Comparison of ENCODE assay signal across 18 cellular contexts in the genomic region with DNA sequence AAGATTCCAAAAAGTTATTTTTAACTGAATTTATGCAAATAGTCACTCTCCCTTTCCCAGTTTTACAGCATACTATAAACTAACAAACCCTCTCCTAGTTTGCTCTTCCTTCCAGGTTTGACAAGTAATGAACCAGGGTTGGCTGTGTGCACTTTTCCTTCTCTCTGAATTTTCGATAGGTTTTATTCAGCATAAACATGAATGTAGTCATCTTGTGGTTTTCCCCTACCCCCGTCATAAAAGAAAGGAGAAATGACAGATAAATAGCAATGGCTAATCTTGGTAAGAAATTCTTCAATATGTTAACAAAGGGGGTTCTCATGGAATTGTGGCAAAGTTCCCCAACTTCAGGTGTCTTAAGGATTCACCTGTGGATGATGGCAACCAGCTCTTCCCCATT. TPM values are rescaled to one million over a fixed set of nuclear protein-coding genes. Genes with fewer than 3 reads are reported as not detected.
A peak's percentile ranks its signal among the peaks of the same experiment; 100 is the strongest.
DNase-seq lines count a peak whose midpoint lies in the region; ATAC-seq and TF ChIP-seq lines count a peak whose summit lies in the region.
"Had no signal": no experiment of that assay in that cellular context is flagged by ENCODE, and none has a peak within 500 bp of the region (broad histone marks: within the 10 kb centered on the region; RNA-seq: fewer than 3 reads in every experiment).

No MANE protein-coding gene starts in this region.

- POLR2A ChIA-PET in activated CD4-positive, alpha-beta T cell treated with anti-CD3 and anti-CD28 coated beads for 36 hours (lab: Charles Lee): interaction anchor here (0.5 to 1.6 kb wide), 3 partner anchors 13 to 630 kb away, joined by 3 to 4 read pairs (median 4); no protein-coding TSS in a partner anchor
- POLR2A ChIA-PET in activated CD4-positive, alpha-beta T cell treated with anti-CD3 and anti-CD28 coated beads, Interleukin-2, amount 10 ng/mL, durations not matched to agents 7 days and 5 days (lab: Charles Lee): interaction anchor here (1.2 kb wide), 1 partner anchor 29 kb away, joined by 3 read pairs; no protein-coding TSS in a partner anchor

- no peaks in the 10 kb centered on the region for H4K20me1 ChIP-seq in osteoblast (ENCODE audit: insufficient read depth, low read length)

- H3K4me2 ChIP-seq in osteoblast (ENCODE audit: insufficient read depth, low read length): peak overlapping the region; percentile 19

- peaks cover 62% of the 10 kb centered on the region for H3K4me1 Mint-ChIP-seq in activated CD4-positive, alpha-beta T cell treated with anti-CD3 and anti-CD28 coated beads for 36 hours
- peaks cover 72% of the 10 kb centered on the region for H3K4me1 Mint-ChIP-seq in activated CD4-positive, alpha-beta T cell treated with anti-CD3 and anti-CD28 coated beads, Interleukin-2, amount 10 ng/mL, durations not matched to agents 7 days and 5 days
- peaks cover 54% of the 10 kb centered on the region for H3K4me1 Mint-ChIP-seq in activated T-helper 17 cell treated with anti-CD3 and anti-CD28 coated beads, Interleukin-2, amount 50 U/mL, for 72 hours
- H3K4me1 Mint-ChIP-seq: neural crest cell had no signal

- no peak for DNase-seq in activated CD4-positive, alpha-beta T cell treated with anti-CD3 and anti-CD28 coated beads for 36 hours
- DNase-seq in activated CD4-positive, alpha-beta T cell treated with anti-CD3 and anti-CD28 coated beads, Interleukin-2, amount 10 ng/mL, durations not matched to agents 7 days and 5 days: no peak
- DNase-seq in M059J (ENCODE audit: low read depth) (peak; percentile 50), osteoblast (ENCODE audit: insufficient read length, low spot score, missing footprints) (no peak), cerebellar nuclear complex (lab: John Stamatoyannopoulos, UW) (no peak), NCI-H1417 treated with DMSO at 0.1 percent for 48 hours (lab: John Stamatoyannopoulos, UW) (no peak)
- DNase-seq: activated naive CD4-positive, alpha-beta T cell treated with anti-CD3 and anti-CD28 coated beads for 36 hours; dorsolateral prefrontal cortex; esophagus squamous epithelium; NCI-H146; upper lobe of right lung had no signal

- no peak for TF ChIP-seq CTCF in osteoblast (IDR thresholded peaks at IDR 0.05; ENCODE audit: extremely low read depth, low read depth, low read length)

- H3K9me3 ChIP-seq in osteoblast (ENCODE audit: low read depth, low read length): no peaks in the 10 kb centered on the region
- H3K9me3 ChIP-seq: breast epithelium, esophagus squamous epithelium, upper lobe of right lung had no signal

- no peaks in the 10 kb centered on the region for H3K79me2 ChIP-seq in osteoblast (ENCODE audit: insufficient read depth, low read length)

- no peak overlapping the region for H3K27ac ChIP-seq in osteoblast (ENCODE audit: low read depth, low read length)
- H3K27ac ChIP-seq: breast epithelium, dorsolateral prefrontal cortex, esophagus squamous epithelium, upper lobe of right lung had no signal

- peaks cover 14% of the 10 kb centered on the region for H3K36me3 Mint-ChIP-seq in activated CD4-positive, alpha-beta T cell treated with anti-CD3 and anti-CD28 coated beads for 36 hours (ENCODE audit: low read depth)
- H3K36me3 Mint-ChIP-seq in activated CD4-positive, alpha-beta T cell treated with anti-CD3 and anti-CD28 coated beads, Interleukin-2, amount 10 ng/mL, durations not matched to agents 7 days and 5 days (ENCODE audit: low read depth): peaks cover 17% of the 10 kb centered on the region
- peaks cover 42% of the 10 kb centered on the region for H3K36me3 Mint-ChIP-seq in activated T-helper 17 cell treated with anti-CD3 and anti-CD28 coated beads, Interleukin-2, amount 50 U/mL, for 72 hours (ENCODE audit: low read depth)

- peaks cover 4% of the 10 kb centered on the region for H3K36me3 ChIP-seq in osteoblast (ENCODE audit: insufficient read depth, low read length)
- H3K36me3 ChIP-seq: breast epithelium, upper lobe of right lung had no signal

- peaks cover 25% of the 10 kb centered on the region for H3K27me3 Mint-ChIP-seq in activated CD4-positive, alpha-beta T cell treated with anti-CD3 and anti-CD28 coated beads for 36 hours
- H3K27me3 Mint-ChIP-seq in activated CD4-positive, alpha-beta T cell treated with anti-CD3 and anti-CD28 coated beads, Interleukin-2, amount 10 ng/mL, durations not matched to agents 7 days and 5 days: peaks cover 3% of the 10 kb centered on the region
- H3K27me3 Mint-ChIP-seq in activated T-helper 17 cell treated with anti-CD3 and anti-CD28 coated beads, Interleukin-2, amount 50 U/mL, for 72 hours: no peaks in the 10 kb centered on the region
- H3K27me3 Mint-ChIP-seq: stimulated activated memory B cell treated with anti-CD40 and anti-IgM and Interleukin-4, amounts not matched to agents 10 μg/mL and 1 μg/mL and 100 μg/mL, for 72 hours had no signal

- peak overlapping the region; percentile 61 for H3K27ac Mint-ChIP-seq in activated CD4-positive, alpha-beta T cell treated with anti-CD3 and anti-CD28 coated beads for 36 hours
- H3K27ac Mint-ChIP-seq in activated CD4-positive, alpha-beta T cell treated with anti-CD3 and anti-CD28 coated beads, Interleukin-2, amount 10 ng/mL, durations not matched to agents 7 days and 5 days: no peak overlapping the region
- peak overlapping the region; percentile 11 for H3K27ac Mint-ChIP-seq in activated T-helper 17 cell treated with anti-CD3 and anti-CD28 coated beads, Interleukin-2, amount 50 U/mL, for 72 hours
- H3K27ac Mint-ChIP-seq: activated naive CD4-positive, alpha-beta T cell treated with anti-CD3 and anti-CD28 coated beads for 36 hours; stimulated activated memory B cell treated with anti-CD40 and anti-IgM and Interleukin-4, amounts not matched to agents 10 μg/mL and 1 μg/mL and 100 μg/mL, for 72 hours had no signal

- no peaks in the 10 kb centered on the region for H3K27me3 ChIP-seq in osteoblast (ENCODE audit: insufficient read depth, low read length)
- H3K27me3 ChIP-seq: breast epithelium, dorsolateral prefrontal cortex, upper lobe of right lung had no signal

- no peak overlapping the region for H3K4me3 ChIP-seq in osteoblast (ENCODE audit: insufficient read depth, low read length)
- H3K4me3 ChIP-seq: breast epithelium, dorsolateral prefrontal cortex, esophagus squamous epithelium, upper lobe of right lung had no signal

- ATAC-seq in activated CD4-positive, alpha-beta T cell treated with anti-CD3 and anti-CD28 coated beads for 36 hours: peak; percentile 37
- ATAC-seq in activated T-helper 17 cell treated with anti-CD3 and anti-CD28 coated beads, Interleukin-2, amount 50 U/mL, for 72 hours (replicated peaks): peak; percentile 29
- no peak for ATAC-seq in GM21526 (IDR thresholded peaks at IDR 0.05; ENCODE audit: low FRiP score, unreplicated experiment)
- ATAC-seq: stimulated activated memory B cell treated with anti-CD40 and anti-IgM and Interleukin-4, amounts not matched to agents 10 μg/mL and 1 μg/mL and 100 μg/mL, for 72 hours; upper lobe of right lung had no signal

- intact Hi-C loops in activated CD4-positive, alpha-beta T cell treated with anti-CD3 and anti-CD28 coated beads for 36 hours (cut with DNase I, micrococcal nuclease): no loop called here

- H3K4me3 Mint-ChIP-seq in activated CD4-positive, alpha-beta T cell treated with anti-CD3 and anti-CD28 coated beads for 36 hours: no peak overlapping the region
- H3K4me3 Mint-ChIP-seq in activated CD4-positive, alpha-beta T cell treated with anti-CD3 and anti-CD28 coated beads, Interleukin-2, amount 10 ng/mL, durations not matched to agents 7 days and 5 days: no peak overlapping the region
- peak overlapping the region; percentile 53 for H3K4me3 Mint-ChIP-seq in activated T-helper 17 cell treated with anti-CD3 and anti-CD28 coated beads, Interleukin-2, amount 50 U/mL, for 72 hours
- H3K4me3 Mint-ChIP-seq: activated naive CD4-positive, alpha-beta T cell treated with anti-CD3 and anti-CD28 coated beads for 36 hours; neural crest cell; stimulated activated memory B cell treated with anti-CD40 and anti-IgM and Interleukin-4, amounts not matched to agents 10 μg/mL and 1 μg/mL and 100 μg/mL, for 72 hours had no signal

- H2AFZ ChIP-seq in osteoblast (ENCODE audit: low read length): no peak overlapping the region

- peaks cover 26% of the 10 kb centered on the region for H3K4me1 ChIP-seq in osteoblast (ENCODE audit: insufficient read depth, low read length)
- H3K4me1 ChIP-seq: upper lobe of right lung had no signal

- CTCF ChIA-PET in activated CD4-positive, alpha-beta T cell treated with anti-CD3 and anti-CD28 coated beads for 36 hours (lab: Charles Lee): interaction anchor here (0.5 to 2.2 kb wide), 4 partner anchors 10 to 111 kb away, joined by 3 to 9 read pairs (median 3); no protein-coding TSS in a partner anchor
- CTCF ChIA-PET in activated CD4-positive, alpha-beta T cell treated with anti-CD3 and anti-CD28 coated beads, Interleukin-2, amount 10 ng/mL, durations not matched to agents 7 days and 5 days (lab: Charles Lee): interaction anchor here (0.7 to 2.3 kb wide), 7 partner anchors 10 to 129 kb away, joined by 3 to 9 read pairs (median 3); partner anchors contain the start of gene PRDM1

- H3K9me3 Mint-ChIP-seq in activated CD4-positive, alpha-beta T cell treated with anti-CD3 and anti-CD28 coated beads for 36 hours (ENCODE audit: low read depth): no peaks in the 10 kb centered on the region
- H3K9me3 Mint-ChIP-seq in activated CD4-positive, alpha-beta T cell treated with anti-CD3 and anti-CD28 coated beads, Interleukin-2, amount 10 ng/mL, durations not matched to agents 7 days and 5 days: no peaks in the 10 kb centered on the region
- no peaks in the 10 kb centered on the region for H3K9me3 Mint-ChIP-seq in activated T-helper 17 cell treated with anti-CD3 and anti-CD28 coated beads, Interleukin-2, amount 50 U/mL, for 72 hours
- H3K9me3 Mint-ChIP-seq: activated naive CD4-positive, alpha-beta T cell treated with anti-CD3 and anti-CD28 coated beads for 36 hours; neural crest cell; stimulated activated memory B cell treated with anti-CD40 and anti-IgM and Interleukin-4, amounts not matched to agents 10 μg/mL and 1 μg/mL and 100 μg/mL, for 72 hours had no signal

RNA-seq across cellular contexts. Expression of gene PRDM1, which starts 26.3 kb away (rescaled TPM):
- total RNA-seq in activated CD4-positive, alpha-beta T cell treated with anti-CD3 and anti-CD28 coated beads for 36 hours: 10 to 100 TPM; 20.1 to 35.6 TPM
- total RNA-seq in activated CD4-positive, alpha-beta T cell treated with anti-CD3 and anti-CD28 coated beads, Interleukin-2, amount 10 ng/mL, durations not matched to agents 7 days and 5 days: 10 to 100 TPM; 27.1 to 30.8 TPM
- 8.0 and 14.8 TPM in 2 replicates for total RNA-seq in M059J (2014; rRNA removed; shearing (Covaris generic))
- total RNA-seq in activated T-helper 17 cell treated with anti-CD3 and anti-CD28 coated beads, Interleukin-2, amount 50 U/mL, for 72 hours: 100 to 1,000 TPM; 138 to 149 TPM
- 1.8 and 2.5 TPM in 2 replicates for total RNA-seq in osteoblast
- total RNA-seq: A673, G401 had no signal
